10 cellular contexts compared by ENCODE assay signal in genomic region chr1:21454904-21455303, GRCh38. TPM values are rescaled to one million over a fixed set of nuclear protein-coding genes. Genes with fewer than 3 reads are reported as not detected.
"Had no signal": no experiment of that assay in that cellular context is flagged by ENCODE, and none has a peak within 500 bp of the region (broad histone marks: within the 10 kb centered on the region; RNA-seq: fewer than 3 reads in every experiment).

No MANE protein-coding gene starts in this region.

RNA-seq across cellular contexts. Expression of gene ALPL, which starts 54.3 kb away (rescaled TPM):
- total RNA-seq: activated CD4-positive, alpha-beta memory T cell treated with anti-CD3 and anti-CD28 coated beads, Interleukin-2, amount 10 ng/mL, durations not matched to agents 7 days and 5 days; activated CD4-positive, alpha-beta T cell treated with anti-CD3 and anti-CD28 coated beads for 36 hours; activated CD4-positive, alpha-beta T cell treated with anti-CD3 and anti-CD28 coated beads, Interleukin-2, amount 10 ng/mL, durations not matched to agents 7 days and 5 days; activated CD8-positive, alpha-beta memory T cell treated with anti-CD3 and anti-CD28 coated beads, Interleukin-2, amount 10 ng/mL, durations not matched to agents 7 days and 5 days; activated CD8-positive, alpha-beta T cell treated with anti-CD3 and anti-CD28 coated beads, Interleukin-2, amount 10 ng/mL, durations not matched to agents 7 days and 5 days; activated naive CD8-positive, alpha-beta T cell treated with anti-CD3 and anti-CD28 coated beads, Interleukin-2, amount 10 ng/mL, durations not matched to agents 7 days and 5 days; activated T-helper 2 cell treated with anti-CD3 and anti-CD28 coated beads, Interferon-gamma antibody, Interleukin-2, Interleukin-4, amounts not matched to agents 10 μg/mL and 5 μg/mL and 100 μg/mL, durations not matched to agents 14 hours and 24 hours and 36 hours; T-helper 1 cell treated with Interleukin-12 subunit alpha and Interleukin-12 subunit beta and Interleukin-4 antibody, amounts not matched to agents 30 ng/mL and 1 ng/mL, for 36 hours; T-helper 17 cell; T-helper 2 cell treated with Interferon-gamma antibody and Interleukin-4, amounts not matched to agents 100 ng/mL and 5 ng/mL, for 36 hours had no signal
